ENCODE assay signal across 27 cellular contexts in the genomic region with DNA sequence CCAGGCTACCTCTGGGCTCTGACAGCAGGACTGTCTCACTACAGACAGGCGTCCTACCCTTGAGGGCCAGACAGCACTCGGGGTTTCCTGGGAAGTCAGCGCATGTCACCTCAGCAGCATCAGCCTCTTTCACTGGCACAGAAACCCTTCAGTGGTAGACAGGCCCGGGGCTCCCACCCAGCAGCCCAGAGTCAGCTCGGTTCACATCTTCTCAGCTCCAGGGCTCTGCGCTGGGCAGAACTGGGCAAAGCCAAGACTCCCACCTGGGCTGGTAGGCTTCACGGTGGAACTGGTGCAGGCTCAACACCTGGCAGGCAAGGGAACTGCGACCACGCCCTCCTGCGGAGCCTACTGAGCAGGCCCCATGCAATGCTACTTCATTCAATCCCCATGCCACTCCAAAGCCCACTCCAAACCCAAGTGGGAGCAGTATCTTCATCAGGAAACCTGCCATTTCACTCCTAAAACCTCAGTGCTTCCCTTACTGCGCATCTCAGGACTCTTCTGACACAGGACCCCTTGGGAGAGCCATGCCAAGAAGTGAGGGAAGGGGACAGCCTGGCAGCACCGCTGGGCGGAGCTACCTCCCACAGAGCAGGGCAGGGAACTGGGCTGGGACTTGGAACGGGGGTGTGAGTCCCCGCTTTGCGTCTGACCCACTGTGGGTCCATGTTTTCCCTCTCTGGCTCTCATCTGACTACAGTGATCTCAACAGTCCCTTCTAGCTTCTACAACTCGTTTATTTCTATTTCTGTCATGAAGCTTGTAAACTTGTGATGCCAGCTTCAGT.
"Had no signal": no experiment of that assay in that cellular context is flagged by ENCODE, and none has a peak within 500 bp of the region (broad histone marks: within the 10 kb centered on the region; RNA-seq: fewer than 3 reads in every experiment).

No MANE protein-coding gene starts in this region.

- DNase-seq: activated CD4-positive, alpha-beta memory T cell treated with anti-CD3 and anti-CD28 coated beads for 36 hours; activated CD4-positive, alpha-beta T cell treated with anti-CD3 and anti-CD28 coated beads, Interleukin-2, amount 10 ng/mL, durations not matched to agents 24 days and 14 days; activated T-cell treated with anti-CD3 and anti-CD28 coated beads, Interleukin-2, amount 50 U/mL, for 48 hours; dermis blood vessel endothelial cell; effector CD8-positive, alpha-beta T cell; islet precursor cell; left ventricle myocardium superior; nephron progenitor cell; pancreas; retina; sigmoid colon; small intestine; stimulated activated CD4-positive, alpha-beta T cell treated with anti-CD3 and anti-CD28 coated beads, Interleukin-4, amount 100 ng/mL, for 24 hours; stimulated activated naive B cell treated with anti-CD40 and anti-IgM and Interleukin-4, amounts not matched to agents 10 μg/mL and 1 μg/mL and 100 μg/mL, for 72 hours; stomach; T-helper 9 cell; tibial artery had no signal

- H3K4me3 ChIP-seq: gastroesophageal sphincter, hepatocyte, pancreas, prostate gland, sigmoid colon, stomach, tibial artery had no signal

- H3K4me3 Mint-ChIP-seq: activated CD4-positive, alpha-beta memory T cell treated with anti-CD3 and anti-CD28 coated beads for 36 hours; activated CD4-positive, alpha-beta T cell treated with anti-CD3 and anti-CD28 coated beads, Interleukin-2, amount 10 ng/mL, durations not matched to agents 24 days and 14 days; nephron progenitor cell; stimulated activated naive B cell treated with anti-CD40 and anti-IgM and Interleukin-4, amounts not matched to agents 10 μg/mL and 1 μg/mL and 100 μg/mL, for 72 hours; T-helper 1 cell treated with Interleukin-12 subunit alpha and Interleukin-12 subunit beta and Interleukin-4 antibody, amounts not matched to agents 30 μg/mL and 1 μg/mL, for 36 hours had no signal

- H3K9me3 Mint-ChIP-seq: activated CD4-positive, alpha-beta memory T cell treated with anti-CD3 and anti-CD28 coated beads for 36 hours; activated CD4-positive, alpha-beta T cell treated with anti-CD3 and anti-CD28 coated beads, Interleukin-2, amount 10 ng/mL, durations not matched to agents 24 days and 14 days; activated naive CD4-positive, alpha-beta T cell treated with anti-CD3 and anti-CD28 coated beads, Interleukin-2, amount 50 U/mL, for 72 hours; activated T-helper 2 cell treated with anti-CD3 and anti-CD28 coated beads, Interferon-gamma antibody, Interleukin-2, Interleukin-4, amounts not matched to agents 10 μg/mL and 5 μg/mL and 100 μg/mL, durations not matched to agents 14 hours and 24 hours and 36 hours; nephron progenitor cell; stimulated activated naive B cell treated with anti-CD40 and anti-IgM and Interleukin-4, amounts not matched to agents 10 μg/mL and 1 μg/mL and 100 μg/mL, for 72 hours; T-helper 1 cell treated with Interleukin-12 subunit alpha and Interleukin-12 subunit beta and Interleukin-4 antibody, amounts not matched to agents 30 μg/mL and 1 μg/mL, for 36 hours had no signal

- H3K79me2 ChIP-seq: hepatocyte had no signal

- H3K4me2 ChIP-seq: hepatocyte had no signal

- H3K27ac ChIP-seq: gastroesophageal sphincter, hepatocyte, pancreas, prostate gland, sigmoid colon, stomach, tibial artery, VCaP had no signal

- H3K36me3 Mint-ChIP-seq: activated CD4-positive, alpha-beta memory T cell treated with anti-CD3 and anti-CD28 coated beads for 36 hours; activated naive CD4-positive, alpha-beta T cell treated with anti-CD3 and anti-CD28 coated beads, Interleukin-2, amount 50 U/mL, for 72 hours had no signal

- H3K4me1 ChIP-seq: gastroesophageal sphincter, pancreas, prostate gland, sigmoid colon, tibial artery had no signal

- H3K9me3 ChIP-seq: gastroesophageal sphincter, pancreas, prostate gland, sigmoid colon, stomach, tibial artery had no signal

- H3K27ac Mint-ChIP-seq: activated CD4-positive, alpha-beta memory T cell treated with anti-CD3 and anti-CD28 coated beads for 36 hours; activated CD4-positive, alpha-beta T cell treated with anti-CD3 and anti-CD28 coated beads, Interleukin-2, amount 10 ng/mL, durations not matched to agents 24 days and 14 days; activated naive CD4-positive, alpha-beta T cell treated with anti-CD3 and anti-CD28 coated beads, Interleukin-2, amount 50 U/mL, for 72 hours; activated T-helper 2 cell treated with anti-CD3 and anti-CD28 coated beads, Interferon-gamma antibody, Interleukin-2, Interleukin-4, amounts not matched to agents 10 μg/mL and 5 μg/mL and 100 μg/mL, durations not matched to agents 14 hours and 24 hours and 36 hours; stimulated activated naive B cell treated with anti-CD40 and anti-IgM and Interleukin-4, amounts not matched to agents 10 μg/mL and 1 μg/mL and 100 μg/mL, for 72 hours; T-helper 1 cell treated with Interleukin-12 subunit alpha and Interleukin-12 subunit beta and Interleukin-4 antibody, amounts not matched to agents 30 μg/mL and 1 μg/mL, for 36 hours had no signal

- H3K36me3 ChIP-seq: pancreas had no signal

- H3K27me3 ChIP-seq: gastroesophageal sphincter, hepatocyte, pancreas, sigmoid colon, stomach, tibial artery had no signal

- H3K27me3 Mint-ChIP-seq: activated CD4-positive, alpha-beta memory T cell treated with anti-CD3 and anti-CD28 coated beads for 36 hours; activated CD4-positive, alpha-beta T cell treated with anti-CD3 and anti-CD28 coated beads, Interleukin-2, amount 10 ng/mL, durations not matched to agents 24 days and 14 days; stimulated activated naive B cell treated with anti-CD40 and anti-IgM and Interleukin-4, amounts not matched to agents 10 μg/mL and 1 μg/mL and 100 μg/mL, for 72 hours had no signal

- ATAC-seq: activated CD4-positive, CD25-positive, alpha-beta regulatory T cell treated with anti-CD3 and anti-CD28 coated beads, Interleukin-2, amount 50 U/mL, for 24 hours; activated naive CD4-positive, alpha-beta T cell treated with anti-CD3 and anti-CD28 coated beads, Interleukin-2, amount 50 U/mL, for 72 hours; gastroesophageal sphincter; left ventricle myocardium superior; pancreas; stimulated activated naive B cell treated with anti-CD40 and anti-IgM and Interleukin-4, amounts not matched to agents 10 μg/mL and 1 μg/mL and 100 μg/mL, for 72 hours had no signal

- H2AFZ ChIP-seq: hepatocyte had no signal

- FAIRE-seq: bronchial epithelial cell, small intestine, TTC549 had no signal
